1 cellular context compared by ENCODE assay signal in genomic region chr19:41323023-41323422, GRCh38.
TF ChIP-seq lines count a peak whose summit lies in the region.

No MANE protein-coding gene starts in this region.

TF ChIP-seq in K562, 482 proteins besides CTCF, POLR2A, EP300 and RAD21 (continued from another document):
- TF ChIP-seq ZNF518B (CRISPR knock-in tag; IDR thresholded peaks at IDR 0.05) (no peak), MIER1 (IDR thresholded peaks at IDR 0.05; ENCODE audit: low read depth) (no peak), GABPA (tag; conservative IDR thresholded peaks at IDR 0.05; ENCODE audit: low read depth) (peak; percentile 33; the same call in 1 of the 2 replicates), ZBTB2 (IDR thresholded peaks at IDR 0.05) (0 out of 2 replicates have a peak, but pooled peaks have one; percentile 35), NR3C1 (CRISPR knock-in tag; IDR thresholded peaks at IDR 0.05) (no peak), ZNF584 (CRISPR knock-in tag; IDR thresholded peaks at IDR 0.05; ENCODE audit: low read depth) (0 out of 2 replicates have a peak, but pooled peaks have one; percentile 35), CHAMP1 (IDR thresholded peaks at IDR 0.05) (no peak), DDX20 (tag; IDR thresholded peaks at IDR 0.05; ENCODE audit: low read depth) (no peak), SNIP1 (IDR thresholded peaks at IDR 0.05; ENCODE audit: low read depth) (no peak), ZNF57 (CRISPR knock-in tag; IDR thresholded peaks at IDR 0.05) (no peak), BACH1 (tag; IDR thresholded peaks at IDR 0.05) (no peak), ZNF668 (CRISPR knock-in tag; IDR thresholded peaks at IDR 0.05) (no peak), ZNF24 (IDR thresholded peaks at IDR 0.05) (no peak), FOXM1 (IDR thresholded peaks at IDR 0.05; ENCODE audit: low read depth) (no peak), FOXM1 (CRISPR knock-in tag; IDR thresholded peaks at IDR 0.05; ENCODE audit: low read depth) (no peak), PTBP1 (IDR thresholded peaks at IDR 0.05; ENCODE audit: low read depth, low read length) (0 out of 2 replicates have a peak, but pooled peaks have one; percentile 32), ZNF780A (CRISPR knock-in tag; IDR thresholded peaks at IDR 0.05) (no peak), TCFL5 (CRISPR knock-in tag; conservative IDR thresholded peaks at IDR 0.05) (no peak), CREBBP (IDR thresholded peaks at IDR 0.05; ENCODE audit: low read depth, low read length) (no peak), EWSR1 (IDR thresholded peaks at IDR 0.05; ENCODE audit: borderline replicate concordance, low read depth, partially characterized antibody) (no peak), SMAD4 (CRISPR knock-in tag; conservative IDR thresholded peaks at IDR 0.05) (peak; percentile 49), ZBTB43 (CRISPR knock-in tag; IDR thresholded peaks at IDR 0.05) (no peak), NONO (IDR thresholded peaks at IDR 0.05; ENCODE audit: low read depth in 2 of 2, low read length in 1 of 2) (no peak), E2F3 (CRISPR knock-in tag; IDR thresholded peaks at IDR 0.05) (0 out of 2 replicates have a peak, but pooled peaks have one; percentile 37), RFX5 (IDR thresholded peaks at IDR 0.05; ENCODE audit: low read depth, low read length) (no peak), ZNF121 (CRISPR knock-in tag; conservative IDR thresholded peaks at IDR 0.05) (no peak), RHOXF2B (CRISPR knock-in tag; conservative IDR thresholded peaks at IDR 0.05) (no peak), MBD2 (IDR thresholded peaks at IDR 0.05; ENCODE audit: borderline replicate concordance, low read depth) (no peak), ZNF140 (CRISPR knock-in tag; IDR thresholded peaks at IDR 0.05) (no peak), ZBTB26 (CRISPR knock-in tag; IDR thresholded peaks at IDR 0.05) (no peak)
